23 cellular contexts compared by ENCODE assay signal in the genomic region with DNA sequence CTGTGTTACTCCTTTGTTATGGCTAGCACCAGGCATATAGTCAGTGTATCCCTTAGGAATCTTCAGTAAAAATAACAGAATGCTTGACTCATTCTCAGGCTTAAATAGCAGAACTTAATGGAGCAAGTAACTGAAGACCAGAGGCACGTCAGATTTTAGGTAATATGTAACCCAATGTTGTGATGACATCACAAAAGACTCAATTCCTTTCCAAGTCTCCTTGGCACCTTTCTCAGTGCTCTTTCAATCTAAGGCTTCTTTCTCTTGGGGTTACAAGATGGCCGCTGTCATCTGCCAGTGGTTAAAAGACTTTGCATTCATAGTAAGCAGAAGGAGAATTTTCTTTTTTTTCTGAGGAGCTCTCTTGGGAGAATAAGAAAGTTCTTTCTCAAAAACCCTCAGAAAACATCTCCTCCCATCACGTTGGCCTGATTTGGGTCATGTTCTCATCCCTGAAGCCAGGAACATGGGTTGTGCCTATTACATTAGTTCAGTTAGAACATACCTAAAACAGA. TPM values are rescaled to one million over a fixed set of nuclear protein-coding genes. Genes with fewer than 3 reads are reported as not detected.
DNase-seq lines count a peak whose midpoint lies in the region; ATAC-seq, FAIRE-seq and TF ChIP-seq lines count a peak whose summit lies in the region.
"Had no signal": no experiment of that assay in that cellular context is flagged by ENCODE, and none has a peak within 500 bp of the region (broad histone marks: within the 10 kb centered on the region; RNA-seq: fewer than 3 reads in every experiment).

No MANE protein-coding gene starts in this region.

- no peaks in the 10 kb centered on the region for H3K79me2 ChIP-seq in astrocyte (ENCODE audit: insufficient read depth, low read length)

- H3K4me3 Mint-ChIP-seq in astrocyte (ENCODE audit: unreplicated experiment), result no peak overlapping the region
- H3K4me3 Mint-ChIP-seq: activated CD8-positive, alpha-beta T cell treated with anti-CD3 and anti-CD28 coated beads for 36 hours; activated T-cell treated with anti-CD3 and anti-CD28 coated beads, Interleukin-2, amount 50 U/mL, for 72 hours had no signal

- H3K9me3 Mint-ChIP-seq in astrocyte (ENCODE audit: unreplicated experiment), result peaks cover 3% of the 10 kb centered on the region
- H3K9me3 Mint-ChIP-seq: activated T-cell treated with anti-CD3 and anti-CD28 coated beads, Interleukin-2, amount 50 U/mL, for 72 hours had no signal

- WGBS in heart right ventricle, 2 donors, result 56 to 58% methylated on average over 3 of the region's 3 CpGs

- peaks cover 4% of the 10 kb centered on the region for H3K4me1 Mint-ChIP-seq in astrocyte (ENCODE audit: low read depth, unreplicated experiment)

- H3K9me3 ChIP-seq in astrocyte (ENCODE audit: insufficient read depth, low read depth, low read length) (no peaks in the 10 kb centered on the region), heart right ventricle (peaks cover 0 to 6% (median 0%) of the 10 kb centered on the region in 11 donors)
- H3K9me3 ChIP-seq: colonic mucosa had no signal

- no peak overlapping the region for H3K4me3 ChIP-seq in astrocyte (ENCODE audit: insufficient read depth, low read depth, low read length)
- no peak overlapping the region for H3K4me3 ChIP-seq in heart right ventricle
- H3K4me3 ChIP-seq: colonic mucosa, PC-9 had no signal

- H3K27ac Mint-ChIP-seq in astrocyte (ENCODE audit: unreplicated experiment), result peak overlapping the region; percentile 87
- H3K27ac Mint-ChIP-seq: activated CD8-positive, alpha-beta T cell treated with anti-CD3 and anti-CD28 coated beads for 36 hours; activated T-cell treated with anti-CD3 and anti-CD28 coated beads, Interleukin-2, amount 50 U/mL, for 72 hours had no signal

- intact Hi-C loops in heart right ventricle (cut with DNase I), result no loop called here
- intact Hi-C loops in sciatic nerve (cut with DNase I), result no loop called here

- no peaks in the 10 kb centered on the region for H4K20me1 ChIP-seq in astrocyte (ENCODE audit: insufficient read depth, low read length)

- H3K27me3 Mint-ChIP-seq in astrocyte (ENCODE audit: low read depth, unreplicated experiment), result no peaks in the 10 kb centered on the region
- H3K27me3 Mint-ChIP-seq: activated CD8-positive, alpha-beta T cell treated with anti-CD3 and anti-CD28 coated beads for 36 hours had no signal

- FAIRE-seq in astrocyte (lab: Jason Lieb, UNC), result no peak
- FAIRE-seq in GM19239 (lab: Jason Lieb, UNC), result no peak
- FAIRE-seq: endothelial cell of umbilical vein, H54 had no signal

- H3K9ac ChIP-seq in astrocyte (ENCODE audit: low read length), result no peak overlapping the region

- no peak for TF ChIP-seq CTCF in astrocyte (IDR thresholded peaks at IDR 0.05; ENCODE audit: insufficient read depth, low read depth, low read length)
- no peak for TF ChIP-seq CTCF in heart right ventricle (IDR thresholded peaks at IDR 0.05)

- peak; percentile 70 for DNase-seq in EH (ENCODE audit: low read depth)
- DNase-seq in astrocyte (ENCODE audit: low read depth), result peak; percentile 55
- DNase-seq in heart right ventricle, result no peak
- DNase-seq in sciatic nerve (ENCODE audit: low spot score), result no peak
- no peak for DNase-seq in GM19239 (ENCODE audit: insufficient read length, low spot score)
- DNase-seq: activated CD8-positive, alpha-beta T cell treated with anti-CD3 and anti-CD28 coated beads for 36 hours; activated T-cell treated with anti-CD3 and anti-CD28 coated beads, Interleukin-2, amount 50 U/mL, for 72 hours; colonic mucosa; DMS79; hippocampal formation; left colon; NCI-H2029 treated with DMSO at 0.1 percent for 48 hours; NCI-H524 treated with DMSO at 0.1 percent for 48 hours; PC-9; substantia nigra; SW 1271 had no signal

- H3K36me3 Mint-ChIP-seq in astrocyte (ENCODE audit: low read depth, unreplicated experiment), result no peaks in the 10 kb centered on the region

- H3K27me3 ChIP-seq in astrocyte (ENCODE audit: insufficient read depth, low read length) (no peaks in the 10 kb centered on the region), heart right ventricle (no peaks in the 10 kb centered on the region)
- H3K27me3 ChIP-seq: colonic mucosa had no signal

- ATAC-seq in heart right ventricle (peak in 5 of 8 donors; percentile 34 to 88 (median 81)), sciatic nerve (peak; percentile 75), GM19351 (IDR thresholded peaks at IDR 0.05; ENCODE audit: unreplicated experiment) (no peak), GM19324 (IDR thresholded peaks at IDR 0.05; ENCODE audit: low FRiP score, unreplicated experiment) (no peak), HG03175 (IDR thresholded peaks at IDR 0.05; ENCODE audit: unreplicated experiment) (no peak)
- ATAC-seq: activated CD8-positive, alpha-beta T cell treated with anti-CD3 and anti-CD28 coated beads for 36 hours; activated T-cell treated with anti-CD3 and anti-CD28 coated beads, Interleukin-2, amount 50 U/mL, for 72 hours; left colon had no signal

- H3K36me3 ChIP-seq in astrocyte (ENCODE audit: insufficient read depth, low read length) (no peaks in the 10 kb centered on the region), heart right ventricle (no peaks in the 10 kb centered on the region)
- H3K36me3 ChIP-seq: colonic mucosa had no signal

- H2AFZ ChIP-seq in astrocyte (ENCODE audit: low read depth, low read length), result no peak overlapping the region
- H2AFZ ChIP-seq: PC-9 had no signal

- H3K4me1 ChIP-seq in astrocyte (ENCODE audit: insufficient read depth, low read length), result no peaks in the 10 kb centered on the region
- H3K4me1 ChIP-seq in heart right ventricle, result no peaks in the 10 kb centered on the region
- H3K4me1 ChIP-seq: colonic mucosa had no signal

- no peak overlapping the region for H3K4me2 ChIP-seq in astrocyte (ENCODE audit: low read length)
- H3K4me2 ChIP-seq: PC-9 had no signal

- H3K27ac ChIP-seq in astrocyte (ENCODE audit: low read depth, low read length), result no peak overlapping the region
- H3K27ac ChIP-seq in heart right ventricle, result peak overlapping the region in 6 of 10 donors; percentile 3 to 48 (median 24)
- H3K27ac ChIP-seq: C4-2B, colonic mucosa, PC-9, VCaP had no signal

RNA-seq across cellular contexts. Expression of a gene that starts 33.4 kb away (rescaled TPM):
- total RNA-seq in astrocyte, result 0.57 and 0.87 TPM in 2 replicates
- 1,000 to 10,000 TPM in 1 of 10 donors, 100 to 1,000 TPM in 9; 286 to 1,072 (median 557) TPM for total RNA-seq in heart right ventricle
- polyA plus RNA-seq in heart right ventricle, result 100 to 1,000 TPM; 315 to 703 TPM
- 2,017 TPM for total RNA-seq in sciatic nerve
- total RNA-seq: activated CD8-positive, alpha-beta T cell treated with anti-CD3 and anti-CD28 coated beads for 36 hours; activated T-cell treated with anti-CD3 and anti-CD28 coated beads, Interleukin-2, amount 50 U/mL, for 72 hours; PC-9 had no signal

Comparison
In these comparisons a context has a peak if more than half of its experiments do, and no peak if none do; other contexts are left out.
1. DNase-seq: peak in EH (single experiment) and astrocyte (single experiment); none in heart right ventricle (0 of 2), sciatic nerve (single experiment) and GM19239 (single experiment).
2. ATAC-seq: peak in heart right ventricle (5 of 8) and sciatic nerve (single experiment); none in GM19351 (single experiment), GM19324 (single experiment) and HG03175 (single experiment).
3. RNA of a gene that starts 33.4 kb away (total RNA-seq): 2,017 TPM in sciatic nerve (single experiment) and 286 to 1,072 TPM in heart right ventricle; 0.57 to 0.87 TPM in astrocyte; every median in the first group is over 100 times any median in the second.